Comparison of ENCODE assay signal across 26 cellular contexts in the genomic region with DNA sequence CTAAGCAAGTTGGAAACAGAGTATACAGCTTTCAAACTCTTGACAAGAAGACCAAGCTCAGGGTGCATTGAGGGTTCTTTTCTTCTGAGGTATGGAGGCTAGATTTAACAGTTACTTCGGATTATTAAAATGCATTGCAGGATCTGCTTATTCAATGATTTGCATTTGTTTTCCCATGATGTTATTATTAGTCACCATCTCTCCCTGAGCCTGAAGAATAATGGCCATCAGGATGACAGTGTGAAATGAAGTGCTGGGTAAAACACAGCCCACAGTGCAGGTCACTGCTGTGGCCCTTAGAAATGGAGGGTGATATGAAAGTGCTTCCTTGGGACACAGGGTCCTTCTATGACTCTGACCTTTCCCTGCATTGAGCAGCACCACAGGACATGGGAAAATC. TPM values are rescaled to one million over a fixed set of nuclear protein-coding genes. Genes with fewer than 3 reads are reported as not detected.
A peak's percentile ranks its signal among the peaks of the same experiment; 100 is the strongest.
DNase-seq lines count a peak whose midpoint lies in the region; ATAC-seq, FAIRE-seq and TF ChIP-seq lines count a peak whose summit lies in the region.
"Had no signal": no experiment of that assay in that cellular context is flagged by ENCODE, and none has a peak within 500 bp of the region (broad histone marks: within the 10 kb centered on the region; RNA-seq: fewer than 3 reads in every experiment).

No MANE protein-coding gene starts in this region.

- no TSS peak for BruUV-seq in endothelial cell of umbilical vein (replicated peaks; lab: Mats Ljungman, UMichigan)

- FAIRE-seq in endothelial cell of umbilical vein (lab: Jason Lieb, UNC), result no peak
- FAIRE-seq: A204.1, GM12878, H54, HepG2 had no signal

- no peak for TF ChIP-seq CTCF in endothelial cell of umbilical vein (IDR thresholded peaks at IDR 0.05; ENCODE audit: extremely low read depth in 1 of 2, insufficient read depth in 1 of 2, low read depth in 1 of 2, low read length in 2 of 2)

- no peaks in the 10 kb centered on the region for H3K4me1 ChIP-seq in endothelial cell of umbilical vein (ENCODE audit: control insufficient read depth, extremely low read depth, insufficient read depth, low read length)
- no peaks in the 10 kb centered on the region for H3K4me1 ChIP-seq in effector memory CD4-positive, alpha-beta T cell (ENCODE audit: control insufficient read depth, insufficient read depth, low read length, poor library complexity, severe bottlenecking)
- H3K4me1 ChIP-seq: SJCRH30 had no signal

- no peaks in the 10 kb centered on the region for H3K9me3 ChIP-seq in endothelial cell of umbilical vein (replicated peaks; ENCODE audit: control insufficient read depth, insufficient read depth, low read length)
- H3K9me3 ChIP-seq in effector memory CD4-positive, alpha-beta T cell (ENCODE audit: control insufficient read depth, low read length), result no peaks in the 10 kb centered on the region
- H3K9me3 ChIP-seq: SJCRH30 had no signal

- POLR2A ChIA-PET in endothelial cell of umbilical vein (lab: Charles Lee), result no interaction called here

- dilution Hi-C loops in endothelial cell of umbilical vein (cut with MboI; ENCODE audit: extremely low pct_ligation_motif_present, low sequenced_read_pairs), result no loop called here

- H2AFZ ChIP-seq in endothelial cell of umbilical vein (ENCODE audit: low read depth, low read length), result no peak overlapping the region

- H3K4me3 ChIP-seq in endothelial cell of umbilical vein (replicated peaks in 1 of 3; ENCODE audit: insufficient read depth in 1 of 3, low read depth in 1 of 3, low read length in 3 of 3), result no peak overlapping the region
- H3K4me3 ChIP-seq in effector memory CD4-positive, alpha-beta T cell (ENCODE audit: insufficient read depth, low read depth, low read length, poor library complexity, severe bottlenecking), result no peak overlapping the region
- H3K4me3 ChIP-seq: GM12878, SJCRH30 had no signal

- no peaks in the 10 kb centered on the region for H3K79me2 ChIP-seq in endothelial cell of umbilical vein (ENCODE audit: control insufficient read depth, insufficient read depth, low read length)

- TF ChIP-seq POLR2A in endothelial cell of umbilical vein (IDR thresholded peaks at IDR 0.05; ENCODE audit: low read depth, low read length), result no peak

- intact Hi-C loops in endothelial cell of umbilical vein (cut with micrococcal nuclease), result no loop called here

- no peaks in the 10 kb centered on the region for H3K27me3 ChIP-seq in endothelial cell of umbilical vein (ENCODE audit: control insufficient read depth in 2 of 2, insufficient read depth in 2 of 2, low read length in 2 of 2)
- H3K27me3 ChIP-seq in effector memory CD4-positive, alpha-beta T cell (replicated peaks; ENCODE audit: control insufficient read depth, insufficient read depth, low read length, poor library complexity, severe bottlenecking), result no peaks in the 10 kb centered on the region
- H3K27me3 ChIP-seq: SJCRH30 had no signal

- H3K9me1 ChIP-seq in endothelial cell of umbilical vein (replicated peaks; ENCODE audit: control insufficient read depth, extremely low read depth, insufficient read depth, low read length), result no peaks in the 10 kb centered on the region

- no peaks in the 10 kb centered on the region for H3K36me3 ChIP-seq in endothelial cell of umbilical vein (ENCODE audit: control insufficient read depth in 2 of 2, extremely low read depth in 1 of 2, insufficient read depth in 2 of 2, low read length in 2 of 2)
- no peaks in the 10 kb centered on the region for H3K36me3 ChIP-seq in effector memory CD4-positive, alpha-beta T cell (ENCODE audit: control insufficient read depth, insufficient read depth, low read length)
- H3K36me3 ChIP-seq: SJCRH30 had no signal

- H3K9ac ChIP-seq in endothelial cell of umbilical vein (replicated peaks; ENCODE audit: extremely low read depth, insufficient read depth, low read length), result no peak overlapping the region
- H3K9ac ChIP-seq: KMS-11 had no signal

- no peak overlapping the region for H3K27ac ChIP-seq in endothelial cell of umbilical vein (ENCODE audit: insufficient read depth, low read depth, low read length)
- H3K27ac ChIP-seq in effector memory CD4-positive, alpha-beta T cell (ENCODE audit: insufficient read depth, low read length, poor library complexity, severe bottlenecking), result no peak overlapping the region
- H3K27ac ChIP-seq: HL-60, KMS-11, SJCRH30 had no signal

- CTCF ChIA-PET in endothelial cell of umbilical vein (lab: Charles Lee), result interaction anchor here (2.0 kb wide), 1 partner anchor 54 kb away, joined by 6 read pairs; no protein-coding TSS in a partner anchor

- H4K20me1 ChIP-seq in endothelial cell of umbilical vein (replicated peaks; ENCODE audit: control insufficient read depth, extremely low read depth, insufficient read depth, low read length), result no peaks in the 10 kb centered on the region

- DNase-seq in AG08396 (ENCODE audit: low spot score) (peak; percentile 13), M059J (ENCODE audit: low read depth) (peak; percentile 28), endothelial cell of umbilical vein (ENCODE audit: low read depth, low spot score) (no peak), kidney glomerular epithelial cell (lab: John Stamatoyannopoulos, UW) (peak; percentile 2), HuH-7.5 (ENCODE audit: low spot score) (no peak), HuH-7 (ENCODE audit: low spot score) (no peak)
- DNase-seq in effector memory CD4-positive, alpha-beta T cell, result no peak
- DNase-seq: EL; HFFc6; NCI-H1105 treated with DMSO at 0.1 percent for 48 hours; NCI-H2029 treated with DMSO at 0.1 percent for 48 hours; NCI-H226; NCI-H524; NCI-H774; NK-92 treated with Interleukin-12 subunit alpha and Interleukin-12 subunit beta, amount 100 ng/mL, for 24 hours; SJCRH30 had no signal

- no peak for ATAC-seq in HG03045 (IDR thresholded peaks at IDR 0.05; ENCODE audit: unreplicated experiment)
- ATAC-seq: GM12878, HepG2, Panc1 had no signal

- no peak overlapping the region for H3K4me2 ChIP-seq in endothelial cell of umbilical vein (ENCODE audit: insufficient read depth, low read length)
- H3K4me2 ChIP-seq: KMS-11 had no signal

TF ChIP-seq in endothelial cell of umbilical vein, 7 proteins besides CTCF, POLR2A, EP300 and RAD21:
- TF ChIP-seq GATA2 (IDR thresholded peaks at IDR 0.05; ENCODE audit: insufficient read depth, insufficient read length, low read depth, low read length), result no peak
- TF ChIP-seq, protein P1, sequence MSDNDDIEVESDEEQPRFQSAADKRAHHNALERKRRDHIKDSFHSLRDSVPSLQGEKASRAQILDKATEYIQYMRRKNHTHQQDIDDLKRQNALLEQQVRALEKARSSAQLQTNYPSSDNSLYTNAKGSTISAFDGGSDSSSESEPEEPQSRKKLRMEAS (IDR thresholded peaks at IDR 0.05; ENCODE audit: insufficient read depth, insufficient read length), result no peak
- peak; percentile 7 for TF ChIP-seq FOS (IDR thresholded peaks at IDR 0.05; ENCODE audit: borderline replicate concordance, insufficient read depth, low read length)
- TF ChIP-seq POLR2AphosphoS5 (IDR thresholded peaks at IDR 0.05; ENCODE audit: insufficient read depth, low read depth, low read length), result no peak
- no peak for TF ChIP-seq EZH2 (IDR thresholded peaks at IDR 0.05; ENCODE audit: borderline replicate concordance, low read depth, low read length, severe bottlenecking)
- TF ChIP-seq MYC (IDR thresholded peaks at IDR 0.05; ENCODE audit: low read depth, low read length), result no peak
- TF ChIP-seq JUN (IDR thresholded peaks at IDR 0.05; ENCODE audit: borderline replicate concordance, insufficient read depth, insufficient read length, low read depth), result no peak

RNA-seq across cellular contexts. Expression of gene TECTA, which starts 40.0 kb away (rescaled TPM):
- total RNA-seq in M059J (2014; rRNA removed; shearing (Covaris generic)), result 0.17 and 0.32 TPM in 2 replicates
- 0.28 and 0.44 TPM in 2 replicates for total RNA-seq in endothelial cell of umbilical vein
- 0.69 and 0.97 TPM in 2 replicates for polyA plus RNA-seq in endothelial cell of umbilical vein
- 0.45 and 0.51 TPM in 2 replicates for polyA plus RNA-seq in endothelial cell of umbilical vein (2011; cell fraction: cytosol; rRNA removed)
- polyA plus RNA-seq in endothelial cell of umbilical vein (2011; cell fraction: nucleus; rRNA removed), result 2.9 and 5.2 TPM in 2 replicates
- polyA plus RNA-seq in endothelial cell of umbilical vein (2012), result 0.35 TPM in 2 replicates
- polyA minus RNA-seq in endothelial cell of umbilical vein, result 1.4 and 2.1 TPM in 2 replicates
- polyA minus RNA-seq in endothelial cell of umbilical vein (2011; cell fraction: cytosol; rRNA and poly(A)+ RNA removed), result not detected
- polyA minus RNA-seq in endothelial cell of umbilical vein (2011; cell fraction: nucleus; rRNA and poly(A)+ RNA removed), result 2.7 and 4.6 TPM in 2 replicates
- total RNA-seq: HT-29 had no signal
- polyA plus RNA-seq: CD14-positive monocyte had no signal

Comparison
In these comparisons a context has a peak if more than half of its experiments do, and no peak if none do; other contexts are left out.
1. DNase-seq: peak in AG08396 (single experiment), M059J (single experiment) and kidney glomerular epithelial cell (single experiment); none in endothelial cell of umbilical vein (single experiment), effector memory CD4-positive, alpha-beta T cell (0 of 3), HuH-7.5 (single experiment) and HuH-7 (single experiment).